Comparison of ENCODE assay signal across 8 cellular contexts in genomic region chr18:46071894-46072867, GRCh38. TPM values are rescaled to one million over a fixed set of nuclear protein-coding genes. Genes with fewer than 3 reads are reported as not detected.
DNase-seq lines count a peak whose midpoint lies in the region.

A gene with protein sequence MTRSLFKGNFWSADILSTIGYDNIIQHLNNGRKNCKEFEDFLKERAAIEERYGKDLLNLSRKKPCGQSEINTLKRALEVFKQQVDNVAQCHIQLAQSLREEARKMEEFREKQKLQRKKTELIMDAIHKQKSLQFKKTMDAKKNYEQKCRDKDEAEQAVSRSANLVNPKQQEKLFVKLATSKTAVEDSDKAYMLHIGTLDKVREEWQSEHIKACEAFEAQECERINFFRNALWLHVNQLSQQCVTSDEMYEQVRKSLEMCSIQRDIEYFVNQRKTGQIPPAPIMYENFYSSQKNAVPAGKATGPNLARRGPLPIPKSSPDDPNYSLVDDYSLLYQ (minus strand): TSS chr18:46072260. CDS start chr18:46072188, 72 bp downstream.

- peaks cover 14 to 25% of the 10 kb centered on the region in 2 donors for H3K4me1 ChIP-seq in duodenal mucosa (ENCODE audit: control insufficient read depth in 1 of 2, insufficient read depth in 2 of 2, low read length in 2 of 2)

- H3K27me3 ChIP-seq in H7 (ENCODE audit: control insufficient read depth, insufficient read depth, low read length): peaks cover 28% of the 10 kb centered on the region
- no peaks in the 10 kb centered on the region for H3K27me3 ChIP-seq in duodenal mucosa (ENCODE audit: control insufficient read depth in 1 of 2, insufficient read depth in 2 of 2, low read length in 2 of 2)

- peak within 1 kb of the TSS; percentile 42 for H3K27ac ChIP-seq in duodenal mucosa (ENCODE audit: low read depth, low read length)

- peak within 1 kb of the TSS; percentile 71 to 80 for H3K9ac ChIP-seq in duodenal mucosa (ENCODE audit: low read depth in 1 of 2, low read length in 2 of 2)

- no peaks in the 10 kb centered on the region for H3K9me3 ChIP-seq in duodenal mucosa (ENCODE audit: control insufficient read depth in 1 of 2, low read length in 2 of 2)

- H3K36me3 ChIP-seq in H7 (replicated peaks; ENCODE audit: control insufficient read depth, insufficient read depth, low read length) (no peaks in the 10 kb centered on the region), duodenal mucosa (ENCODE audit: control insufficient read depth in 1 of 2, insufficient read depth in 2 of 2, low read length in 2 of 2) (no peaks in the 10 kb centered on the region)

- peak; percentile 40 for DNase-seq in ELF-1 (ENCODE audit: low read depth, low spot score)
- DNase-seq in H7: peak; percentile 79
- DNase-seq in NCI-H1105 (lab: John Stamatoyannopoulos, UW): peak; percentile 31
- peak; percentile 65 for DNase-seq in activated CD4-positive, alpha-beta T cell treated with anti-CD3 and anti-CD28 coated beads, Interleukin-2, amount 50 U/mL, for 4 hours
- DNase-seq in medulla oblongata (ENCODE audit: extremely low spot score): peak; percentile 28
- peak; percentile 42 for DNase-seq in stimulated activated CD8-positive, alpha-beta memory T cell treated with anti-CD3 and anti-CD28 coated beads, Interleukin-12 subunit alpha, Interleukin-12 subunit beta, amount 100 ng/mL, for 4 hours (ENCODE audit: low read depth)
- DNase-seq in A172 (ENCODE audit: low spot score): no peak

- H3K4me3 ChIP-seq in H7 (ENCODE audit: insufficient read depth, low read depth, low read length): peak within 1 kb of the TSS; percentile 65
- peak within 1 kb of the TSS; percentile 76 to 78 for H3K4me3 ChIP-seq in duodenal mucosa (ENCODE audit: low read depth in 1 of 2, low read length in 2 of 2)

RNA-seq across cellular contexts. Expression of the gene that starts here (rescaled TPM):
- total RNA-seq in H7 (2014; rRNA removed; shearing (Covaris generic)): 0.42 and 0.74 TPM in 2 replicates
- total RNA-seq in A172 (2014; rRNA removed; shearing (Covaris generic)): 2.8 and 3.9 TPM in 2 replicates

Comparison
In these comparisons a context has a peak if more than half of its experiments do, and no peak if none do; other contexts are left out.
1. Peak in DNase-seq and H3K4me3 ChIP-seq in H7; RNA of the gene not detected or under 1 TPM.